Comparison of ENCODE assay signal across 20 cellular contexts in genomic region chr17:2692781-2693135, GRCh38. TPM values are rescaled to one million over a fixed set of nuclear protein-coding genes. Genes with fewer than 3 reads are reported as not detected.
A peak's percentile ranks its signal among the peaks of the same experiment; 100 is the strongest.
DNase-seq lines count a peak whose midpoint lies in the region; ATAC-seq, FAIRE-seq and TF ChIP-seq lines count a peak whose summit lies in the region.
"Had no signal": no experiment of that assay in that cellular context is flagged by ENCODE, and none has a peak within 500 bp of the region (broad histone marks: within the 10 kb centered on the region; RNA-seq: fewer than 3 reads in every experiment).

No MANE protein-coding gene starts in this region.

- H3K79me2 ChIP-seq in GM12878 (ENCODE audit: control insufficient read depth, insufficient read depth, low read length): no peaks in the 10 kb centered on the region

- ATAC-seq in GM12878: no peak
- ATAC-seq in HG02973 (IDR thresholded peaks at IDR 0.05; ENCODE audit: unreplicated experiment): no peak
- ATAC-seq in activated CD4-positive, CD25-positive, alpha-beta regulatory T cell treated with anti-CD3 and anti-CD28 coated beads, Interleukin-2, amount 50 U/mL, for 24 hours: no peak

- no peak overlapping the region for H3K9ac ChIP-seq in GM12878 (ENCODE audit: control insufficient read depth, insufficient read depth, low read length)
- H3K9ac ChIP-seq: GM23248 had no signal

- no peak overlapping the region for H3K4me3 Mint-ChIP-seq in activated naive CD4-positive, alpha-beta T cell treated with anti-CD3 and anti-CD28 coated beads for 36 hours
- no peak overlapping the region for H3K4me3 Mint-ChIP-seq in activated naive CD4-positive, alpha-beta T cell treated with anti-CD3 and anti-CD28 coated beads, Interleukin-2, amount 10 ng/mL, durations not matched to agents 7 days and 5 days
- H3K4me3 Mint-ChIP-seq in osteocyte (ENCODE audit: unreplicated experiment): no peak overlapping the region
- H3K4me3 Mint-ChIP-seq: CD4-positive, alpha-beta T cell had no signal

- intact Hi-C loops in activated naive CD4-positive, alpha-beta T cell treated with anti-CD3 and anti-CD28 coated beads for 36 hours (cut with micrococcal nuclease): no loop called here
- intact Hi-C loops in GM12878 (cut with micrococcal nuclease; ENCODE audit: unreplicated experiment): no loop called here

- H3K36me3 ChIP-seq in GM12878 (ENCODE audit: control insufficient read depth in 2 of 2, insufficient read depth in 2 of 2, low read length in 1 of 2): peaks cover 0 to 47% of the 10 kb centered on the region in 2 experiments; a peak in 2 of 4 replicates

- RAD21 ChIA-PET in GM12878 (lab: Charles Lee; ENCODE audit: unreplicated experiment): no interaction called here

- no peak overlapping the region for H3K4me3 ChIP-seq in GM12878
- H3K4me3 ChIP-seq: GM23248 had no signal

- TF ChIP-seq CTCF in GM12878 (IDR thresholded peaks at IDR 0.05 in 2 of 3, conservative IDR thresholded peaks at IDR 0.05 in 1 of 3; ENCODE audit: control insufficient read depth in 2 of 3, extremely low read depth in 1 of 3, insufficient read depth in 1 of 3, low read depth in 3 of 3, low read length in 3 of 3) (no peak), osteocyte (IDR thresholded peaks at IDR 0.05) (no peak)

- 78% methylated on average over 13 of the region's 14 CpGs for WGBS in GM12878 (ENCODE audit: insufficient coverage, insufficient replicate concordance, low lambda C conversion rate, missing lambda C conversion rate)

- DNase-seq in activated naive CD4-positive, alpha-beta T cell treated with anti-CD3 and anti-CD28 coated beads for 36 hours: peak; percentile 3
- DNase-seq in activated naive CD4-positive, alpha-beta T cell treated with anti-CD3 and anti-CD28 coated beads, Interleukin-2, amount 10 ng/mL, durations not matched to agents 7 days and 5 days: no peak
- DNase-seq in GM12891 (ENCODE audit: insufficient read length, low spot score) (peak; percentile 18), GM12878 (ENCODE audit: low read depth, low spot score) (no peak), osteocyte (ENCODE audit: extremely low spot score, unreplicated experiment) (peak; percentile 77)
- DNase-seq in effector CD4-positive, alpha-beta T cell: no peak
- DNase-seq: AML-193, GM23248, KBM-7, NCI-H1048, NCI-H146, NCI-H345, NCI-H526 treated with DMSO at 0.1 percent for 48 hours, RPMI8226 had no signal

- H3K9me3 ChIP-seq in GM12878 (replicated peaks; ENCODE audit: control insufficient read depth, insufficient read depth, low read length): no peaks in the 10 kb centered on the region

- peaks cover 14% of the 10 kb centered on the region for H3K36me3 Mint-ChIP-seq in activated naive CD4-positive, alpha-beta T cell treated with anti-CD3 and anti-CD28 coated beads for 36 hours (ENCODE audit: low read depth)
- H3K36me3 Mint-ChIP-seq in activated naive CD4-positive, alpha-beta T cell treated with anti-CD3 and anti-CD28 coated beads, Interleukin-2, amount 10 ng/mL, durations not matched to agents 7 days and 5 days: peaks cover 5% of the 10 kb centered on the region
- H3K36me3 Mint-ChIP-seq in osteocyte (ENCODE audit: unreplicated experiment): peaks cover 2% of the 10 kb centered on the region

- BruUV-seq in GM12878 (replicated peaks; lab: Mats Ljungman, UMichigan): TSS peak; percentile 35

- peaks cover 3% of the 10 kb centered on the region for H3K4me1 Mint-ChIP-seq in activated naive CD4-positive, alpha-beta T cell treated with anti-CD3 and anti-CD28 coated beads for 36 hours (ENCODE audit: low read depth)
- no peaks in the 10 kb centered on the region for H3K4me1 Mint-ChIP-seq in activated naive CD4-positive, alpha-beta T cell treated with anti-CD3 and anti-CD28 coated beads, Interleukin-2, amount 10 ng/mL, durations not matched to agents 7 days and 5 days
- H3K4me1 Mint-ChIP-seq in osteocyte (ENCODE audit: unreplicated experiment): peaks cover 3% of the 10 kb centered on the region

- CTCF ChIA-PET in activated naive CD4-positive, alpha-beta T cell treated with anti-CD3 and anti-CD28 coated beads for 36 hours (lab: Charles Lee): no interaction called here
- CTCF ChIA-PET in activated naive CD4-positive, alpha-beta T cell treated with anti-CD3 and anti-CD28 coated beads, Interleukin-2, amount 10 ng/mL, durations not matched to agents 7 days and 5 days (lab: Charles Lee): no interaction called here
- CTCF ChIA-PET in GM12878 (lab: Yijun Ruan, JAX): no interaction called here

- H3K27ac Mint-ChIP-seq in activated naive CD4-positive, alpha-beta T cell treated with anti-CD3 and anti-CD28 coated beads for 36 hours: no peak overlapping the region
- H3K27ac Mint-ChIP-seq in activated naive CD4-positive, alpha-beta T cell treated with anti-CD3 and anti-CD28 coated beads, Interleukin-2, amount 10 ng/mL, durations not matched to agents 7 days and 5 days: no peak overlapping the region
- no peak overlapping the region for H3K27ac Mint-ChIP-seq in osteocyte (ENCODE audit: unreplicated experiment)
- H3K27ac Mint-ChIP-seq: CD4-positive, alpha-beta T cell had no signal

- no peaks in the 10 kb centered on the region for H3K9me3 Mint-ChIP-seq in activated naive CD4-positive, alpha-beta T cell treated with anti-CD3 and anti-CD28 coated beads for 36 hours
- H3K9me3 Mint-ChIP-seq in activated naive CD4-positive, alpha-beta T cell treated with anti-CD3 and anti-CD28 coated beads, Interleukin-2, amount 10 ng/mL, durations not matched to agents 7 days and 5 days: no peaks in the 10 kb centered on the region
- no peaks in the 10 kb centered on the region for H3K9me3 Mint-ChIP-seq in osteocyte (ENCODE audit: unreplicated experiment)
- H3K9me3 Mint-ChIP-seq: CD4-positive, alpha-beta T cell had no signal

- TF ChIP-seq POLR2A in GM12891 (IDR thresholded peaks at IDR 0.05; ENCODE audit: low read depth, low read length): no peak
- no peak for TF ChIP-seq POLR2A in GM12878 (IDR thresholded peaks at IDR 0.05; ENCODE audit: low read depth, low read length)

- H3K4me1 ChIP-seq in GM12878 (ENCODE audit: control insufficient read depth, insufficient read depth, low read length): no peaks in the 10 kb centered on the region

- in situ Hi-C loops in GM12878 (cut with MboI): no loop called here

- SMC1A ChIA-PET in GM12878 (lab: Charles Lee; ENCODE audit: uncharacterized antibody, unreplicated experiment): no interaction called here

- FAIRE-seq in GM12891 (lab: Jason Lieb, UNC) (no peak), GM12878 (lab: Jason Lieb, UNC) (no peak)

- H2AFZ ChIP-seq in GM12878 (ENCODE audit: control insufficient read depth, low read depth, low read length): no peak overlapping the region
- H2AFZ ChIP-seq: GM23248 had no signal

- no peak for TF ChIP-seq RAD21 in GM12878 (IDR thresholded peaks at IDR 0.05; ENCODE audit: insufficient read depth, low read depth, low read length)

- POLR2A ChIA-PET in GM12878 (lab: Charles Lee): no interaction called here

- H3K4me2 ChIP-seq in GM12878 (ENCODE audit: control insufficient read depth, insufficient read depth): no peak overlapping the region

- H3K27me3 Mint-ChIP-seq in activated naive CD4-positive, alpha-beta T cell treated with anti-CD3 and anti-CD28 coated beads for 36 hours (ENCODE audit: low read depth): no peaks in the 10 kb centered on the region
- H3K27me3 Mint-ChIP-seq in activated naive CD4-positive, alpha-beta T cell treated with anti-CD3 and anti-CD28 coated beads, Interleukin-2, amount 10 ng/mL, durations not matched to agents 7 days and 5 days: no peaks in the 10 kb centered on the region
- no peaks in the 10 kb centered on the region for H3K27me3 Mint-ChIP-seq in osteocyte (ENCODE audit: unreplicated experiment)
- H3K27me3 Mint-ChIP-seq: CD4-positive, alpha-beta T cell had no signal

- no peaks in the 10 kb centered on the region for H4K20me1 ChIP-seq in GM12878 (ENCODE audit: control insufficient read depth, insufficient read depth)

- no peak overlapping the region for H3K27ac ChIP-seq in GM12878 (ENCODE audit: control insufficient read depth, insufficient read depth)
- H3K27ac ChIP-seq: GM23248, HL-60 had no signal

- TF ChIP-seq EP300 in GM12878 (IDR thresholded peaks at IDR 0.05; ENCODE audit: borderline replicate concordance in 1 of 2, control insufficient read depth in 1 of 2, low read depth in 2 of 2, low read length in 2 of 2): no peak

- H3K27me3 ChIP-seq in GM12878 (replicated peaks in 1 of 2; ENCODE audit: control insufficient read depth in 2 of 2, insufficient read depth in 2 of 2, low read length in 1 of 2): no peaks in the 10 kb centered on the region

RNA-seq across cellular contexts. Expression of gene CLUH, which starts 18.8 kb away (rescaled TPM):
- 10 to 100 TPM; 72.7 to 81.4 TPM for total RNA-seq in activated naive CD4-positive, alpha-beta T cell treated with anti-CD3 and anti-CD28 coated beads for 36 hours
- 36.3 TPM for polyA plus RNA-seq in GM12891 (2012; ENCODE audit: low read depth, missing spikeins)
- 140 and 159 TPM in 2 replicates for total RNA-seq in GM12878 (2013; cell fraction: nucleolus; rRNA removed)
- 71.2 and 82.3 TPM in 2 replicates for total RNA-seq in GM12878 (2014; rRNA removed)
- 24.6 and 30.8 TPM in 2 replicates for total RNA-seq in GM12878 (2014; rRNA removed; fragmentation: Illumina TruSeq; extraction: Trizol)
- 126 and 147 TPM in 2 replicates for total RNA-seq in GM12878 (2021)
- 24.6 TPM for polyA plus RNA-seq in GM12878 (2011; ENCODE audit: low read depth)
- polyA plus RNA-seq in GM12878 (2011; rRNA removed): 7.3 and 17.4 TPM in 2 replicates
- polyA plus RNA-seq in GM12878 (2011; cell fraction: cytosol; rRNA removed): 21.6 and 38.2 TPM in 2 replicates
- polyA plus RNA-seq in GM12878 (2011; cell fraction: nucleus; rRNA removed): 326 and 415 TPM in 2 replicates
- polyA plus RNA-seq in GM12878 (2012): 52.8 and 59.8 TPM in 2 replicates
- 14.4 and 52.8 TPM in 2 replicates for polyA plus RNA-seq in GM12878 (2014; fragmentation: Illumina TruSeq; extraction: Trizol)
- under 1 TPM; 0.11 to 0.82 TPM for polyA plus RNA-seq in GM12878 (2014; fragmentation: Nextera tagmentation; extraction: Ambion mirVana)
- polyA plus RNA-seq in GM12878 (2014; rRNA removed): 77.0 and 107 TPM in 2 replicates
- 10 to 100 TPM; 67.7 to 68.7 TPM for polyA plus RNA-seq in GM12878 (2016; fragmentation: Nextera tagmentation; extraction: Ambion mirVana)
- polyA minus RNA-seq in GM12878 (2011; rRNA and poly(A)+ RNA removed): 18.1 and 32.5 TPM in 2 replicates
- 19.8 and 28.4 TPM in 2 replicates for polyA minus RNA-seq in GM12878 (2011; cell fraction: cytosol; rRNA and poly(A)+ RNA removed)
- polyA minus RNA-seq in GM12878 (2011; cell fraction: nucleus; rRNA and poly(A)+ RNA removed): 46.5 and 77.6 TPM in 2 replicates
- total RNA-seq in osteocyte: 47.0 and 49.4 TPM in 2 replicates

RNA-seq across cellular contexts. Expression of gene CCDC92B, which starts 56.7 kb away (rescaled TPM):
- under 1 TPM; 0.07 to 0.12 TPM for total RNA-seq in activated naive CD4-positive, alpha-beta T cell treated with anti-CD3 and anti-CD28 coated beads for 36 hours
- polyA plus RNA-seq in GM12891 (2012; ENCODE audit: low read depth, missing spikeins): not detected
- not detected in 2 replicates for total RNA-seq in GM12878 (2013; cell fraction: nucleolus; rRNA removed)
- total RNA-seq in GM12878 (2014; rRNA removed): not detected in 2 replicates
- total RNA-seq in GM12878 (2014; rRNA removed; fragmentation: Illumina TruSeq; extraction: Trizol): not detected in 2 replicates
- total RNA-seq in GM12878 (2021): not detected in 2 replicates
- not detected for polyA plus RNA-seq in GM12878 (2011; ENCODE audit: low read depth)
- not detected in 2 replicates for polyA plus RNA-seq in GM12878 (2011; rRNA removed)
- polyA plus RNA-seq in GM12878 (2011; cell fraction: cytosol; rRNA removed): not detected in 2 replicates
- polyA plus RNA-seq in GM12878 (2011; cell fraction: nucleus; rRNA removed): not detected in 2 replicates
- polyA plus RNA-seq in GM12878 (2012): not detected in 2 replicates
- polyA plus RNA-seq in GM12878 (2014; fragmentation: Illumina TruSeq; extraction: Trizol): not detected in 2 replicates
- polyA plus RNA-seq in GM12878 (2014; fragmentation: Nextera tagmentation; extraction: Ambion mirVana): not detected
- polyA plus RNA-seq in GM12878 (2014; rRNA removed): not detected in 2 replicates
- polyA plus RNA-seq in GM12878 (2016; fragmentation: Nextera tagmentation; extraction: Ambion mirVana): not detected
- polyA minus RNA-seq in GM12878 (2011; rRNA and poly(A)+ RNA removed): not detected in 2 replicates
- polyA minus RNA-seq in GM12878 (2011; cell fraction: cytosol; rRNA and poly(A)+ RNA removed): not detected in 2 replicates
- polyA minus RNA-seq in GM12878 (2011; cell fraction: nucleus; rRNA and poly(A)+ RNA removed): not detected in 2 replicates
- not detected in 2 replicates for total RNA-seq in osteocyte
- total RNA-seq: Daoy, GM23248, OCI-LY7 had no signal
- polyA plus RNA-seq: GM23248 had no signal

Comparison
In these comparisons a context has a peak if more than half of its experiments do, and no peak if none do; other contexts are left out.
1. DNase-seq: peak in activated naive CD4-positive, alpha-beta T cell treated with anti-CD3 and anti-CD28 coated beads for 36 hours (single experiment), GM12891 (single experiment) and osteocyte (single experiment); none in activated naive CD4-positive, alpha-beta T cell treated with anti-CD3 and anti-CD28 coated beads, Interleukin-2, amount 10 ng/mL, durations not matched to agents 7 days and 5 days (single experiment), GM12878 (single experiment) and effector CD4-positive, alpha-beta T cell (single experiment).